Comparison of ENCODE assay signal across 1 cellular context in the genomic region with DNA sequence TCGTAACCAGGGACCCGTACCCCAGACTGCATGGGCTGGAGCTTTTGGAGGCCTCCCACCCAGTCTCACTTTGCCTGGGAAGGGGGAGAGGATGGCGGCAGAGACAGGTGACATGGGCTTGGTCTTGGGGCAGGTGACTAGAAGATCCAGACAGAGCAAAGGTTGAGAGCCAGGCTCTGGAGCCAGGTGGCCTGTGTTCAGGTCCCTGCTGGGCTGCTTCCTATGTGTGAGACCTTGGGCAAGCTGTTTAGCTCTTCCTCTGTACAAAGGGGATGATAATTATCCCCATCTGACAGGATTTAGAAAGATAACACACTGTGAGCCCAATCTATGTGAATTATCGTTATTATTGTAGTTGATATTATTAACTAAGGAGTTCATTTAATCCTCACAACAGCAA.
TF ChIP-seq lines count a peak whose summit lies in the region.

No MANE protein-coding gene starts in this region.

TF ChIP-seq in GM23338, 12 proteins besides CTCF, POLR2A, EP300 and RAD21 (continued from another document):
- TF ChIP-seq, protein P1, sequence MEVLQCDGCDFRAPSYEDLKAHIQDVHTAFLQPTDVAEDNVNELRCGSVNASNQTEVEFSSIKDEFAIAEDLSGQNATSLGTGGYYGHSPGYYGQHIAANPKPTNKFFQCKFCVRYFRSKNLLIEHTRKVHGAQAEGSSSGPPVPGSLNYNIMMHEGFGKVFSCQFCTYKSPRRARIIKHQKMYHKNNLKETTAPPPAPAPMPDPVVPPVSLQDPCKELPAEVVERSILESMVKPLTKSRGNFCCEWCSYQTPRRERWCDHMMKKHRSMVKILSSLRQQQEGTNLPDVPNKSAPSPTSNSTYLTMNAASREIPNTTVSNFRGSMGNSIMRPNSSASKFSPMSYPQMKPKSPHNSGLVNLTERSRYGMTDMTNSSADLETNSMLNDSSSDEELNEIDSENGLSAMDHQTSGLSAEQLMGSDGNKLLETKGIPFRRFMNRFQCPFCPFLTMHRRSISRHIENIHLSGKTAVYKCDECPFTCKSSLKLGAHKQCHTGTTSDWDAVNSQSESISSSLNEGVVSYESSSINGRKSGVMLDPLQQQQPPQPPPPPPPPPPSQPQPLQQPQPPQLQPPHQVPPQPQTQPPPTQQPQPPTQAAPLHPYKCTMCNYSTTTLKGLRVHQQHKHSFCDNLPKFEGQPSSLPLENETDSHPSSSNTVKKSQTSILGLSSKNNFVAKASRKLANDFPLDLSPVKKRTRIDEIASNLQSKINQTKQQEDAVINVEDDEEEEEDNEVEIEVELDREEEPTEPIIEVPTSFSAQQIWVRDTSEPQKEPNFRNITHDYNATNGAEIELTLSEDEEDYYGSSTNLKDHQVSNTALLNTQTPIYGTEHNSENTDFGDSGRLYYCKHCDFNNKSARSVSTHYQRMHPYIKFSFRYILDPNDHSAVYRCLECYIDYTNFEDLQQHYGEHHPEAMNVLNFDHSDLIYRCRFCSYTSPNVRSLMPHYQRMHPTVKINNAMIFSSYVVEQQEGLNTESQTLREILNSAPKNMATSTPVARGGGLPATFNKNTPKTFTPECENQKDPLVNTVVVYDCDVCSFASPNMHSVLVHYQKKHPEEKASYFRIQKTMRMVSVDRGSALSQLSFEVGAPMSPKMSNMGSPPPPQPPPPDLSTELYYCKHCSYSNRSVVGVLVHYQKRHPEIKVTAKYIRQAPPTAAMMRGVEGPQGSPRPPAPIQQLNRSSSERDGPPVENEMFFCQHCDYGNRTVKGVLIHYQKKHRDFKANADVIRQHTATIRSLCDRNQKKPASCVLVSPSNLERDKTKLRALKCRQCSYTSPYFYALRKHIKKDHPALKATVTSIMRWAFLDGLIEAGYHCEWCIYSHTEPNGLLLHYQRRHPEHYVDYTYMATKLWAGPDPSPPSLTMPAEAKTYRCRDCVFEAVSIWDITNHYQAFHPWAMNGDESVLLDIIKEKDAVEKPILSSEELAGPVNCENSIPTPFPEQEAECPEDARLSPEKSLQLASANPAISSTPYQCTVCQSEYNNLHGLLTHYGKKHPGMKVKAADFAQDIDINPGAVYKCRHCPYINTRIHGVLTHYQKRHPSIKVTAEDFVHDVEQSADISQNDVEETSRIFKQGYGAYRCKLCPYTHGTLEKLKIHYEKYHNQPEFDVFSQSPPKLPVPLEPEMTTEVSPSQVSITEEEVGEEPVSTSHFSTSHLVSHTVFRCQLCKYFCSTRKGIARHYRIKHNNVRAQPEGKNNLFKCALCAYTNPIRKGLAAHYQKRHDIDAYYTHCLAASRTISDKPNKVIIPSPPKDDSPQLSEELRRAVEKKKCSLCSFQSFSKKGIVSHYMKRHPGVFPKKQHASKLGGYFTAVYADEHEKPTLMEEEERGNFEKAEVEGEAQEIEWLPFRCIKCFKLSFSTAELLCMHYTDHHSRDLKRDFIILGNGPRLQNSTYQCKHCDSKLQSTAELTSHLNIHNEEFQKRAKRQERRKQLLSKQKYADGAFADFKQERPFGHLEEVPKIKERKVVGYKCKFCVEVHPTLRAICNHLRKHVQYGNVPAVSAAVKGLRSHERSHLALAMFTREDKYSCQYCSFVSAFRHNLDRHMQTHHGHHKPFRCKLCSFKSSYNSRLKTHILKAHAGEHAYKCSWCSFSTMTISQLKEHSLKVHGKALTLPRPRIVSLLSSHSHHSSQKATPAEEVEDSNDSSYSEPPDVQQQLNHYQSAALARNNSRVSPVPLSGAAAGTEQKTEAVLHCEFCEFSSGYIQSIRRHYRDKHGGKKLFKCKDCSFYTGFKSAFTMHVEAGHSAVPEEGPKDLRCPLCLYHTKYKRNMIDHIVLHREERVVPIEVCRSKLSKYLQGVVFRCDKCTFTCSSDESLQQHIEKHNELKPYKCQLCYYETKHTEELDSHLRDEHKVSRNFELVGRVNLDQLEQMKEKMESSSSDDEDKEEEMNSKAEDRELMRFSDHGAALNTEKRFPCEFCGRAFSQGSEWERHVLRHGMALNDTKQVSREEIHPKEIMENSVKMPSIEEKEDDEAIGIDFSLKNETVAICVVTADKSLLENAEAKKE (CRISPR knock-in tag; IDR thresholded peaks at IDR 0.05): no peak
- TF ChIP-seq EZH2phosphoT487 (IDR thresholded peaks at IDR 0.05; ENCODE audit: unreplicated experiment) (no peak), JUNB (IDR thresholded peaks at IDR 0.05; ENCODE audit: unreplicated experiment) (no peak), NANOG (IDR thresholded peaks at IDR 0.05; ENCODE audit: borderline replicate concordance) (no peak)
